12 cellular contexts compared by ENCODE assay signal in the genomic region with DNA sequence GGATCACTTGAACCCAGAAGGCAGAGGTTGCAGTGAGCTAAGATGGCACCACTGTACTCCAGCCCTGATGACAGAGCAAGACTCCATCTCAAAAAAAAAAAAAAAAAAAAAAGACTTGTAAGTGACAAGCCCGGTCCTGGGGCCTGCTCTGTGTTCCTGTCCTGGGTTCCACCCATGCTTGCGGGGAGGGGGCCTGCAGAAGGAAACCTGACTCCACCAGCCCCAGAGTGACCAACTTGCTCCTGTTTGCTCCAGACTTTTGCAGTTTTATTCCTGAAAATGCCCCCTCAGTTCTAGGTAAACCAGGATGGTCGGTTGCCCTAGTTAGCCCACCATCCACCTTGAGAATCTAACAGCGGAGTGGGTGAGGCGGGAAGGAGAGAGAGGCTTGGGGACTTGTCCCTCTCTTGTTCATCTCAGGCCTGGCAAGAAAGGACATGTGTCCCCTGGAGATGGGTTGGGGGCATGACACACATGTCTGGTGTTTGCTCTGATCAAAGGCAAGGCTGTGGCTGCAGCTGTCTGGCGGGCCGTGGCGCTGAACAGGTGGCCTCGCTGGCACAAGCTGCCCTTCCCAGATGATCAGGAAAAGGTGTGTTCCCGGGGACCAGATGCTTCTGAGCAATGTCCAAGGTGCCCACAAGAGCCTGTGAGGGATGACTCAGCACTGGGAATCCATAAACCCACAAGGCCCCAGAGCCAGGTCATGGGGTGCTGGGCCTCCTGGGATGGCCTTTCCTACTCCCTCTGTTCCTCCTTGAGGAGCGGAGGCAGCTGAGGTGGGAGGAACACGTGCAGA. TPM values are rescaled to one million over a fixed set of nuclear protein-coding genes. Genes with fewer than 3 reads are reported as not detected.
DNase-seq lines count a peak whose midpoint lies in the region; ATAC-seq and TF ChIP-seq lines count a peak whose summit lies in the region.
"Had no signal": no experiment of that assay in that cellular context is flagged by ENCODE, and none has a peak within 500 bp of the region (broad histone marks: within the 10 kb centered on the region; RNA-seq: fewer than 3 reads in every experiment).

No MANE protein-coding gene starts in this region.

- no peaks in the 10 kb centered on the region for H3K79me2 ChIP-seq in DND-41 (ENCODE audit: insufficient read depth, low read length)

- peaks cover 4% of the 10 kb centered on the region for H3K9me3 ChIP-seq in DND-41 (ENCODE audit: insufficient read depth, low read length, severe bottlenecking)
- H3K9me3 ChIP-seq in MG63: no peaks in the 10 kb centered on the region
- H3K9me3 ChIP-seq in body of pancreas: no peaks in the 10 kb centered on the region

- H2AFZ ChIP-seq in DND-41 (ENCODE audit: low read depth, low read length): no peak overlapping the region

- no peak overlapping the region for H3K4me2 ChIP-seq in DND-41 (ENCODE audit: insufficient read depth, low read length)

- no peak overlapping the region for H3K27ac ChIP-seq in DND-41 (ENCODE audit: low read length)
- H3K27ac ChIP-seq in body of pancreas: no peak overlapping the region

- TF ChIP-seq CTCF in DND-41 (IDR thresholded peaks at IDR 0.05; ENCODE audit: borderline replicate concordance, extremely low read depth, low read length, poor library complexity, severe bottlenecking) (no peak), body of pancreas (IDR thresholded peaks at IDR 0.05) (no peak)

- no peak overlapping the region for H3K9ac ChIP-seq in DND-41 (ENCODE audit: low read depth, low read length)

- peaks cover 8% of the 10 kb centered on the region; the same call in 1 of the 2 replicates for H4K20me1 ChIP-seq in DND-41 (ENCODE audit: insufficient read depth, low read length)

- ATAC-seq in DND-41 (ENCODE audit: insufficient read depth, low read depth) (no peak), body of pancreas (no peak), HG02623 (IDR thresholded peaks at IDR 0.05; ENCODE audit: unreplicated experiment) (no peak), GM18511 (IDR thresholded peaks at IDR 0.05; ENCODE audit: unreplicated experiment) (no peak)
- ATAC-seq: activated CD4-positive, alpha-beta T cell treated with anti-CD3 and anti-CD28 coated beads for 36 hours had no signal

- peak; percentile 33 for DNase-seq in DND-41
- DNase-seq in MG63: peak; percentile 34
- peak in 3 of 4 donors; percentile 43 to 76 (median 68) for DNase-seq in body of pancreas
- DNase-seq in myocyte (ENCODE audit: low read depth): peak; percentile 99
- no peak for DNase-seq in cardiac septum (ENCODE audit: low spot score)
- DNase-seq: activated CD4-positive, alpha-beta T cell treated with anti-CD3 and anti-CD28 coated beads for 36 hours; activated gamma-delta T cell; DMS79 treated with DMSO at 0.1 percent for 48 hours; hypothalamus; naive B cell had no signal

- H3K4me3 ChIP-seq in DND-41 (ENCODE audit: low read depth in 1 of 2, low read length in 2 of 2) (no peak overlapping the region), MG63 (no peak overlapping the region), body of pancreas (no peak overlapping the region)

- H3K36me3 ChIP-seq in DND-41 (ENCODE audit: insufficient read depth, low read length): no peaks in the 10 kb centered on the region
- H3K36me3 ChIP-seq in MG63: no peaks in the 10 kb centered on the region
- H3K36me3 ChIP-seq in body of pancreas (replicated peaks in 1 of 2; ENCODE audit: insufficient read depth in 1 of 2, low read depth in 2 of 2): no peaks in the 10 kb centered on the region

- no peak for TF ChIP-seq POLR2A in body of pancreas (IDR thresholded peaks at IDR 0.05)

- 53 to 75% methylated on average over 7 to 12 of the region's 12 CpGs for WGBS in body of pancreas, 2 donors

- peaks cover 5% of the 10 kb centered on the region for H3K4me1 ChIP-seq in DND-41 (ENCODE audit: insufficient read depth, low read length)
- H3K4me1 ChIP-seq in body of pancreas: peaks cover 16% of the 10 kb centered on the region

- intact Hi-C loops in body of pancreas (cut with DNase I) (no loop called here), cardiac septum (cut with DNase I) (no loop called here)

- H3K27me3 ChIP-seq in DND-41 (ENCODE audit: insufficient read depth, low read length, poor library complexity): no peaks in the 10 kb centered on the region
- H3K27me3 ChIP-seq in MG63: no peaks in the 10 kb centered on the region
- H3K27me3 ChIP-seq in body of pancreas: no peaks in the 10 kb centered on the region

RNA-seq across cellular contexts. Expression of a gene that starts 9.9 kb away (rescaled TPM):
- total RNA-seq in MG63 (2014; rRNA removed; shearing (Covaris generic); ENCODE audit: low replicate concordance): 16.9 and 23.5 TPM in 2 replicates
- total RNA-seq in body of pancreas (10 to 100 TPM; 43.3 to 63.6 TPM), myocyte (48.8 and 67.2 TPM in 2 replicates), cardiac septum (38.6 TPM)
- 38.2 TPM for polyA plus RNA-seq in myocyte (2012)

RNA-seq across cellular contexts. Expression of a gene that starts 30.7 kb away (rescaled TPM):
- total RNA-seq in MG63 (2014; rRNA removed; shearing (Covaris generic); ENCODE audit: low replicate concordance): 26.3 and 30.3 TPM in 2 replicates
- total RNA-seq in body of pancreas (10 to 100 TPM in 1 of 2 donors, 1 to 10 TPM in 1; 8.2 to 14.3 TPM), myocyte (78.5 and 87.0 TPM in 2 replicates), cardiac septum (45.2 TPM)
- polyA plus RNA-seq in myocyte (2012): 94.1 TPM
